ENCODE assay signal across 16 cellular contexts in the genomic region with DNA sequence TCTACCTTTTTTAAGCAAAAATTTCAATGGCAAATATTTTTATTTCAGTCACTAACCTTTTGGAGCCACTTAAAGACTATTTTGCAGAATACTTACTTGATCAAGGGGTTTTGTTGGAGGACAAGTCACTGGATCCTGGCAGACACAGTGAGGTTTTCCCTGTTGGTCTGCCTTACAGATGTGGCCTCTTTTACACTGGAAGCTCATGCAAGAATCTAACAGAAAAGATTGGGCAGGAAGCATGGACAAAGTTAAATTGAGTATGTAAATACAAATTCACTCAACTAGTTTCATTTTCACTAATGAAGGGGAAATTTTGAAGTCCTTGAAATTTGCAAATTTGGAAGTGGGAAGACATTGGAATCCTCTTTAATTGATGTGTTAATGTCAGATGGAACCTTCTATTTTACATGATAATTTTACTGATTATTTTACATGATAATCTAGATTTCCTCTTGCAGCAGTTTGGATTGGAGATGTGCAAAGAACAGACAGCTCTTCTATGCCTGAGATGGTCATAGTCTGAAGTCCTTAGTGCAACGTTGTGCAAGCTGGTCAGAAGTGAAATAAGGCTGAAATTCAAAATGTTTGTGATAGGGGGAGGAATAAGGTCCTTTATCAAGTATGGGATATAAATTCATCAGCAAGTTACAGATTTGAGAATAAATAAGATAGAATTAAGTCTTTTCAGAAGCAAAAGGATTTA. TPM values are rescaled to one million over a fixed set of nuclear protein-coding genes. Genes with fewer than 3 reads are reported as not detected.
A peak's percentile ranks its signal among the peaks of the same experiment; 100 is the strongest.
DNase-seq lines count a peak whose midpoint lies in the region; ATAC-seq, FAIRE-seq and TF ChIP-seq lines count a peak whose summit lies in the region.
"Had no signal": no experiment of that assay in that cellular context is flagged by ENCODE, and none has a peak within 500 bp of the region (broad histone marks: within the 10 kb centered on the region; RNA-seq: fewer than 3 reads in every experiment).

No MANE protein-coding gene starts in this region.

- H3K79me2 ChIP-seq in HepG2 (ENCODE audit: insufficient read depth, low read length): no peaks in the 10 kb centered on the region

- TF ChIP-seq CTCF in ascending aorta (IDR thresholded peaks at IDR 0.05) (no peak), HepG2 (CRISPR knock-in tag; IDR thresholded peaks at IDR 0.05) (no peak), tibial artery (IDR thresholded peaks at IDR 0.05) (no peak)
- TF ChIP-seq CTCF in CD8-positive, alpha-beta T cell (IDR thresholded peaks at IDR 0.05): no peak

- CTCF ChIA-PET in HepG2 (lab: Yijun Ruan, JAX; ENCODE audit: low intra/inter-chr PET ratio, low total read pairs): no interaction called here
- CTCF ChIA-PET in CD8-positive, alpha-beta T cell (lab: Charles Lee): interaction anchor here (0.9 to 1.1 kb wide), 2 partner anchors 115 to 721 kb away, joined by 3 to 4 read pairs; no protein-coding TSS in a partner anchor

- peaks cover 4% of the 10 kb centered on the region for H3K36me3 Mint-ChIP-seq in CD8-positive, alpha-beta T cell

- no TSS peak for BruUV-seq in HepG2 (replicated peaks; lab: Mats Ljungman, UMichigan)

- H3K36me3 ChIP-seq in HUES64 (ENCODE audit: insufficient read depth, low read length): no peaks in the 10 kb centered on the region
- peaks cover 83 to 88% of the 10 kb centered on the region in 2 donors for H3K36me3 ChIP-seq in ascending aorta
- H3K36me3 ChIP-seq in HepG2 (replicated peaks in 1 of 2; ENCODE audit: control insufficient read depth in 1 of 2, insufficient read depth in 2 of 2, low read length in 2 of 2): no peaks in the 10 kb centered on the region
- H3K36me3 ChIP-seq in tibial artery: peaks cover 66 to 87% (median 68%) of the 10 kb centered on the region in 3 donors
- no peaks in the 10 kb centered on the region for H3K36me3 ChIP-seq in CD8-positive, alpha-beta T cell (ENCODE audit: insufficient read depth, low read length)

- no peak overlapping the region for H2AFZ ChIP-seq in HepG2 (ENCODE audit: low read length)

- H3K4me1 Mint-ChIP-seq in CD8-positive, alpha-beta T cell (ENCODE audit: low read depth): peaks cover 2% of the 10 kb centered on the region

- peak; percentile 79 for ATAC-seq in HepG2
- no peak for ATAC-seq in CD8-positive, alpha-beta T cell

- peak overlapping the region; percentile 19 for H3K4me2 ChIP-seq in HepG2 (ENCODE audit: low read depth, low read length)
- H3K4me2 ChIP-seq: SK-N-SH had no signal

- in situ Hi-C loops in HepG2 (cut with HindIII; ENCODE audit: extremely low pct_ligation_motif_present, low pct_unique_long_range_greater_than_20kb): no loop called here

- intact Hi-C loops in ascending aorta (cut with DNase I) (loop anchor here (5.0 kb wide), 1 partner anchor 36 kb away; the partner anchor contains the start of gene SPARCL1), HepG2 (cut with micrococcal nuclease; ENCODE audit: unreplicated experiment) (no loop called here), tibial artery (cut with DNase I; ENCODE audit: low total_unique reads) (no loop called here)
- intact Hi-C loops in CD8-positive, alpha-beta T cell (cut with DNase I, micrococcal nuclease): no loop called here

- H3K4me3 Mint-ChIP-seq in CD8-positive, alpha-beta T cell: no peak overlapping the region
- H3K4me3 Mint-ChIP-seq: CD8-positive, alpha-beta memory T cell had no signal

- H3K27ac ChIP-seq in HUES64 (ENCODE audit: low read depth, low read length) (peak overlapping the region; percentile 48; the same call in 1 of the 2 replicates), ascending aorta (peak overlapping the region; percentile 24 to 66), HepG2 (ENCODE audit: extremely low read length, insufficient read depth, low read length) (peak overlapping the region; percentile 27), tibial artery (peak overlapping the region; percentile 28 to 71)
- no peak overlapping the region for H3K27ac ChIP-seq in CD8-positive, alpha-beta T cell (ENCODE audit: low read depth, low read length)

- TF ChIP-seq POLR2A in HepG2 (IDR thresholded peaks at IDR 0.05; ENCODE audit: insufficient read depth in 1 of 2, low read depth in 2 of 2, low read length in 2 of 2) (no peak), H54 (IDR thresholded peaks at IDR 0.05; ENCODE audit: low read depth, low read length) (no peak)

- TF ChIP-seq EP300 in HepG2 (IDR thresholded peaks at IDR 0.05; ENCODE audit: low read depth in 2 of 2, low read length in 2 of 2) (no peak), HepG2 (CRISPR knock-in tag; IDR thresholded peaks at IDR 0.05; ENCODE audit: borderline replicate concordance) (no peak)

- no peaks in the 10 kb centered on the region for H3K9me3 Mint-ChIP-seq in CD8-positive, alpha-beta T cell

- no peaks in the 10 kb centered on the region for H4K20me1 ChIP-seq in HepG2 (ENCODE audit: insufficient read depth, low read length)

- no peak overlapping the region for H3K27ac Mint-ChIP-seq in CD8-positive, alpha-beta T cell
- H3K27ac Mint-ChIP-seq: CD8-positive, alpha-beta memory T cell had no signal

- WGBS in HUES64: 62% methylated on average over 1 of the region's 1 CpG
- WGBS in HepG2 (ENCODE audit: low lambda C conversion rate): 0% methylated on average over 1 of the region's 1 CpG

- H3K9ac ChIP-seq in HUES64 (ENCODE audit: low read depth, low read length) (no peak overlapping the region), HepG2 (ENCODE audit: insufficient read depth, low read depth, low read length) (no peak overlapping the region)
- H3K9ac ChIP-seq: SK-N-SH had no signal

- H3K9me3 ChIP-seq in HUES64 (ENCODE audit: insufficient read depth, low read depth, low read length) (no peaks in the 10 kb centered on the region), ascending aorta (peaks cover 0 to 15% of the 10 kb centered on the region in 2 donors), HepG2 (ENCODE audit: low read length) (no peaks in the 10 kb centered on the region), tibial artery (no peaks in the 10 kb centered on the region)
- H3K9me3 ChIP-seq in CD8-positive, alpha-beta T cell (ENCODE audit: low read length): no peaks in the 10 kb centered on the region
- H3K9me3 ChIP-seq: SK-N-SH had no signal

- no peaks in the 10 kb centered on the region for H3K27me3 ChIP-seq in HUES64 (ENCODE audit: insufficient read depth, low read length)
- H3K27me3 ChIP-seq in ascending aorta: no peaks in the 10 kb centered on the region
- no peaks in the 10 kb centered on the region for H3K27me3 ChIP-seq in HepG2 (ENCODE audit: control insufficient read depth in 1 of 2, insufficient read depth in 2 of 2, low read length in 2 of 2)
- H3K27me3 ChIP-seq in tibial artery: no peaks in the 10 kb centered on the region
- H3K27me3 ChIP-seq in CD8-positive, alpha-beta T cell (ENCODE audit: insufficient read depth, low read length): no peaks in the 10 kb centered on the region

- FAIRE-seq in HepG2 (lab: Jason Lieb, UNC): no peak
- FAIRE-seq in H54 (lab: Jason Lieb, UNC): no peak

- POLR2A ChIA-PET in HepG2 (lab: Yijun Ruan, JAX): no interaction called here
- POLR2A ChIA-PET in CD8-positive, alpha-beta T cell (lab: Charles Lee): interaction anchor here (0.7 kb wide), 1 partner anchor 674 kb away, joined by 3 read pairs; no protein-coding TSS in a partner anchor

- DNase-seq in ascending aorta (ENCODE audit: low spot score in 2 of 2) (no peak), HepG2 (ENCODE audit: low spot score) (peak; percentile 14), tibial artery (no peak), H54 (ENCODE audit: insufficient read length, low spot score) (no peak), EL (no peak)
- no peak for DNase-seq in CD8-positive, alpha-beta T cell
- DNase-seq: CD8-positive, alpha-beta memory T cell; DND-41; GF-D8; NCI-H1092; NCI-H446 treated with DMSO at 0.1 percent for 48 hours; NCI-H748 treated with DMSO at 0.1 percent for 48 hours; SK-N-SH had no signal

- H3K4me1 ChIP-seq in HUES64 (ENCODE audit: insufficient read depth, low read length) (peaks cover 15% of the 10 kb centered on the region), ascending aorta (peaks cover 7 to 11% of the 10 kb centered on the region in 2 donors), HepG2 (ENCODE audit: insufficient read depth, low read length) (peaks cover 27% of the 10 kb centered on the region), tibial artery (peaks cover 0 to 44% (median 22%) of the 10 kb centered on the region in 4 donors)
- no peaks in the 10 kb centered on the region for H3K4me1 ChIP-seq in CD8-positive, alpha-beta T cell (ENCODE audit: insufficient read depth, low read length)

- no peaks in the 10 kb centered on the region for H3K27me3 Mint-ChIP-seq in CD8-positive, alpha-beta T cell (ENCODE audit: low read depth)

- no peak overlapping the region for H3K4me3 ChIP-seq in HUES64 (ENCODE audit: low read length)
- H3K4me3 ChIP-seq in ascending aorta: no peak overlapping the region
- H3K4me3 ChIP-seq in HepG2 (replicated peaks in 1 of 3; ENCODE audit: insufficient read depth in 1 of 3, low read depth in 2 of 3, low read length in 3 of 3): no peak overlapping the region
- H3K4me3 ChIP-seq in tibial artery: no peak overlapping the region
- H3K4me3 ChIP-seq in CD8-positive, alpha-beta T cell (ENCODE audit: low read depth, low read length): no peak overlapping the region

- no peak for TF ChIP-seq RAD21 in HepG2 (CRISPR knock-in tag; IDR thresholded peaks at IDR 0.05)

RNA-seq across cellular contexts. Expression of gene SPARCL1, which starts 38.4 kb away (rescaled TPM):
- 0.65 TPM for polyA plus RNA-seq in HUES64 (2013, experiment 1 of 2)
- 0.76 TPM for polyA plus RNA-seq in HUES64 (2013, experiment 2 of 2)
- 830 TPM for total RNA-seq in ascending aorta
- total RNA-seq in HepG2 (2016; rRNA removed; fragmentation: Illumina TruSeq; extraction: Trizol): 0.04 TPM in 1 of 2 replicates, not detected in the other
- total RNA-seq in HepG2 (2016; cell fraction: cytosol; rRNA removed; fragmentation: Illumina TruSeq; extraction: Trizol; ENCODE audit: low read depth): not detected in 2 replicates
- not detected in 2 replicates for total RNA-seq in HepG2 (2016; cell fraction: insoluble cytoplasmic fraction; rRNA removed; fragmentation: Illumina TruSeq; extraction: Trizol)
- total RNA-seq in HepG2 (2016; cell fraction: membrane; rRNA removed; fragmentation: Illumina TruSeq; extraction: Trizol): not detected in 2 replicates
- total RNA-seq in HepG2 (2016; cell fraction: nucleus; rRNA removed; fragmentation: Illumina TruSeq; extraction: Trizol): not detected in 2 replicates
- not detected in 2 replicates for polyA plus RNA-seq in HepG2 (2011; rRNA removed)
- polyA plus RNA-seq in HepG2 (2011; cell fraction: cytosol; rRNA removed): not detected in 2 replicates
- polyA plus RNA-seq in HepG2 (2011; cell fraction: nucleus; rRNA removed): not detected in 2 replicates
- not detected in 2 replicates for polyA plus RNA-seq in HepG2 (2012)
- polyA plus RNA-seq in HepG2 (2016; cell fraction: cytosol; fragmentation: Illumina TruSeq; extraction: Trizol; ENCODE audit: low read depth): not detected in 2 replicates
- 0.09 TPM in 2 replicates for polyA plus RNA-seq in HepG2 (2016; cell fraction: insoluble cytoplasmic fraction; fragmentation: Illumina TruSeq; extraction: Trizol; ENCODE audit: low read depth)
- polyA plus RNA-seq in HepG2 (2016; cell fraction: membrane; fragmentation: Illumina TruSeq; extraction: Trizol; ENCODE audit: low read depth): not detected in 2 replicates
- not detected in 2 replicates for polyA plus RNA-seq in HepG2 (2016; cell fraction: nucleus; fragmentation: Illumina TruSeq; extraction: Trizol; ENCODE audit: insufficient read depth, low read depth)
- not detected in 2 replicates for polyA minus RNA-seq in HepG2 (2011; rRNA and poly(A)+ RNA removed; ENCODE audit: low replicate concordance)
- polyA minus RNA-seq in HepG2 (2011; cell fraction: cytosol; rRNA and poly(A)+ RNA removed): not detected in 2 replicates
- not detected in 2 replicates for polyA minus RNA-seq in HepG2 (2011; cell fraction: nucleus; rRNA and poly(A)+ RNA removed)
- total RNA-seq in CD8-positive, alpha-beta T cell: not detected
- total RNA-seq: CD8-positive, alpha-beta memory T cell had no signal
- polyA plus RNA-seq: AG04450; BJ; CD8-positive, alpha-beta memory T cell; SK-N-SH had no signal

Comparison
In these comparisons a context has a peak if more than half of its experiments do, and no peak if none do; other contexts are left out.
1. RNA of gene SPARCL1, which starts 38.4 kb away (total RNA-seq): 830 TPM in ascending aorta (single experiment); 0.04 TPM in HepG2 and not detected in CD8-positive, alpha-beta T cell; every median in the first group is over 100 times any median in the second.